Comparison of ENCODE assay signal across 8 cellular contexts in the genomic region with DNA sequence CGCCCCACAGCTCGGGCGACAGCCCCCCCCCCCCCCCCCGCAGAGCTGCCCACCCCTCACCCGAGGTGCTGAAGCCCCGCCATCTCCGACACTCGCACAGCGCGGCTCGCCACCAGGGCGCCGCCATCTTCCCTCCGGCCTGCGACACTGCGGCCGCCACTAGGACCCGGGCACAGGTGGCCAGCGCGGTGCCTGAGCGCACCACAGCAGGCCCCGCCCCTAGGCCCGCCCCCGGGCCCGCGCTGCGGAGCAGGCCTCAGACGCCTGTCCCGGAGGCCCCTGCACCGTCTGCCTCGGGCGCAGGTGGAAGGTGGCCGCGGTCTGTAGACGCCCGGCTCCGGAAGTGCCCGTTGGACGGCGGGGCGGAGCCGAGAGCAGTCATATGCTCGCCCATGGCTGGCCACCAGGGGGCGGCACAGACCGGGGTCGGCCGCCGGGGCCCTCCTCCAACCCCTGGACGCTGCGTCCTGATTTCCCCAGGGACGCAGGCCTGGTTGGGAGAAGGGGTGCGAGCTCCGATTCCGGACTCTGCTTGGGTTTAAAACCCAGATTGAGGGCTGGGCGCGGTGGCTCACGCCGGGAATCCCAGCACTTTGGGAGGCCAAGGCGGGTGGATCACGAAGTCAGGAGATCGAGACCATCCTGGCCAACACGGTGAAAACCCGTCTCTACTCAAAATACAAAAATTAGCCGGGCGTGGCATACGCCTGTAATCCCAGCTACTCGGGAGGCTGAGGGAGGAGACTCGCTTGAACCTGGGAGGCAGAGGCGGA. TPM values are rescaled to one million over a fixed set of nuclear protein-coding genes. Genes with fewer than 3 reads are reported as not detected.
A peak's percentile ranks its signal among the peaks of the same experiment; 100 is the strongest.
DNase-seq lines count a peak whose midpoint lies in the region; ATAC-seq lines count a peak whose summit lies in the region.

A gene (minus strand): TSS at position 136 of the 773 bp plus-strand sequence. CDS start 9 bp downstream, at position 127.

- peaks cover 12% of the 10 kb centered on the region for H3K4me1 Mint-ChIP-seq in activated T-helper 1 cell treated with anti-CD3 and anti-CD28 coated beads, Interleukin-12 subunit alpha, Interleukin-12 subunit beta, Interleukin-2, Interleukin-4 antibody, amounts not matched to agents 30 ng/mL and 10 ng/mL and 1 ng/mL, durations not matched to agents 14 hours and 24 hours and 36 hours (ENCODE audit: low read depth)
- H3K4me1 Mint-ChIP-seq in naive thymus-derived CD8-positive, alpha-beta T cell: peaks cover 9 to 29% (median 21%) of the 10 kb centered on the region in 4 donors

- POLR2A ChIA-PET in naive thymus-derived CD8-positive, alpha-beta T cell (lab: Charles Lee): interaction anchor here (0.9 to 4.8 kb wide), 21 partner anchors 8 to 360 kb away, joined by 3 to 47 read pairs (median 4); a partner anchor contains a TSS

- H3K9me3 Mint-ChIP-seq in activated T-helper 1 cell treated with anti-CD3 and anti-CD28 coated beads, Interleukin-12 subunit alpha, Interleukin-12 subunit beta, Interleukin-2, Interleukin-4 antibody, amounts not matched to agents 30 ng/mL and 10 ng/mL and 1 ng/mL, durations not matched to agents 14 hours and 24 hours and 36 hours: no peaks in the 10 kb centered on the region
- no peaks in the 10 kb centered on the region for H3K9me3 Mint-ChIP-seq in naive thymus-derived CD8-positive, alpha-beta T cell

- intact Hi-C loops in activated T-helper 1 cell treated with anti-CD3 and anti-CD28 coated beads, Interleukin-12 subunit alpha, Interleukin-12 subunit beta, Interleukin-2, Interleukin-4 antibody, amounts not matched to agents 30 ng/mL and 10 ng/mL and 1 ng/mL, durations not matched to agents 14 hours and 24 hours and 36 hours (cut with micrococcal nuclease): loop anchor here (1.0 to 10.0 kb wide), 9 partner anchors 9 to 394 kb away; a partner anchor contains a TSS

- DNase-seq in Daoy (ENCODE audit: low read depth) (peak; percentile 98), Kasumi-1 (lab: John Stamatoyannopoulos, UW) (peak; percentile 97), RKO (ENCODE audit: low spot score) (peak; percentile 96), fibroblast of gingiva (ENCODE audit: low read depth) (peak; percentile 91)
- peak; percentile 96 for DNase-seq in activated T-helper 1 cell treated with anti-CD3 and anti-CD28 coated beads, Interleukin-12 subunit alpha, Interleukin-12 subunit beta, Interleukin-2, Interleukin-4 antibody, amounts not matched to agents 30 ng/mL and 10 ng/mL and 1 ng/mL, durations not matched to agents 14 hours and 24 hours and 36 hours (ENCODE audit: low spot score)
- peak; percentile 87 to 96 (median 92) for DNase-seq in naive thymus-derived CD8-positive, alpha-beta T cell
- DNase-seq in stimulated activated naive CD4-positive, alpha-beta T cell (lab: John Stamatoyannopoulos, UW): peak; percentile 85 to 98 (median 88)

- H3K27ac Mint-ChIP-seq in activated T-helper 1 cell treated with anti-CD3 and anti-CD28 coated beads, Interleukin-12 subunit alpha, Interleukin-12 subunit beta, Interleukin-2, Interleukin-4 antibody, amounts not matched to agents 30 ng/mL and 10 ng/mL and 1 ng/mL, durations not matched to agents 14 hours and 24 hours and 36 hours: peak within 1 kb of the TSS; percentile 84
- peak within 1 kb of the TSS; percentile 85 to 97 (median 95) for H3K27ac Mint-ChIP-seq in naive thymus-derived CD8-positive, alpha-beta T cell

- H3K27me3 Mint-ChIP-seq in activated T-helper 1 cell treated with anti-CD3 and anti-CD28 coated beads, Interleukin-12 subunit alpha, Interleukin-12 subunit beta, Interleukin-2, Interleukin-4 antibody, amounts not matched to agents 30 ng/mL and 10 ng/mL and 1 ng/mL, durations not matched to agents 14 hours and 24 hours and 36 hours (ENCODE audit: insufficient read depth): no peaks in the 10 kb centered on the region
- H3K27me3 Mint-ChIP-seq in naive thymus-derived CD8-positive, alpha-beta T cell: no peaks in the 10 kb centered on the region

- peak within 1 kb of the TSS; percentile 99 for H3K4me3 Mint-ChIP-seq in activated T-helper 1 cell treated with anti-CD3 and anti-CD28 coated beads, Interleukin-12 subunit alpha, Interleukin-12 subunit beta, Interleukin-2, Interleukin-4 antibody, amounts not matched to agents 30 ng/mL and 10 ng/mL and 1 ng/mL, durations not matched to agents 14 hours and 24 hours and 36 hours
- peak within 1 kb of the TSS; percentile 83 to 94 (median 90) for H3K4me3 Mint-ChIP-seq in naive thymus-derived CD8-positive, alpha-beta T cell

- ATAC-seq in GM21825 (IDR thresholded peaks at IDR 0.05; ENCODE audit: unreplicated experiment): peak; percentile 93
- ATAC-seq in naive thymus-derived CD8-positive, alpha-beta T cell: peak; percentile 95 to 97

- peaks cover 5% of the 10 kb centered on the region for H3K36me3 Mint-ChIP-seq in activated T-helper 1 cell treated with anti-CD3 and anti-CD28 coated beads, Interleukin-12 subunit alpha, Interleukin-12 subunit beta, Interleukin-2, Interleukin-4 antibody, amounts not matched to agents 30 ng/mL and 10 ng/mL and 1 ng/mL, durations not matched to agents 14 hours and 24 hours and 36 hours (ENCODE audit: low read depth)
- H3K36me3 Mint-ChIP-seq in naive thymus-derived CD8-positive, alpha-beta T cell: peaks cover 0 to 20% (median 0%) of the 10 kb centered on the region in 3 donors

RNA-seq across cellular contexts. Expression of the gene that starts here (rescaled TPM):
- total RNA-seq in Daoy (2014; rRNA removed; shearing (Covaris generic)): 27.7 and 34.8 TPM in 2 replicates
- 151 and 160 TPM in 2 replicates for total RNA-seq in activated T-helper 1 cell treated with anti-CD3 and anti-CD28 coated beads, Interleukin-12 subunit alpha, Interleukin-12 subunit beta, Interleukin-2, Interleukin-4 antibody, amounts not matched to agents 30 ng/mL and 10 ng/mL and 1 ng/mL, durations not matched to agents 14 hours and 24 hours and 36 hours
- 100 to 1,000 TPM; 167 to 178 TPM for total RNA-seq in naive thymus-derived CD8-positive, alpha-beta T cell
- polyA plus RNA-seq in naive thymus-derived CD8-positive, alpha-beta T cell: 10 to 100 TPM; 56.4 to 78.7 (median 64.7) TPM

Comparison
In these comparisons a context has a peak if more than half of its experiments do, and no peak if none do; other contexts are left out.
1. Peak in every context shown above with its lines: DNase-seq and ATAC-seq.